12 cellular contexts compared by ENCODE assay signal in genomic region chr3:143604849-143605660, GRCh38.
DNase-seq lines count a peak whose midpoint lies in the region; ATAC-seq and TF ChIP-seq lines count a peak whose summit lies in the region.
"Had no signal": no experiment of that assay in that cellular context is flagged by ENCODE, and none has a peak within 500 bp of the region (broad histone marks: within the 10 kb centered on the region; RNA-seq: fewer than 3 reads in every experiment).

No MANE protein-coding gene starts in this region.

- H3K27ac ChIP-seq in esophagus squamous epithelium: no peak overlapping the region
- H3K27ac ChIP-seq: KMS-11 had no signal

- peaks cover 0 to 4% (median 0%) of the 10 kb centered on the region in 3 donors for H3K4me1 ChIP-seq in esophagus squamous epithelium

- no peaks in the 10 kb centered on the region for H3K36me3 ChIP-seq in esophagus squamous epithelium

- peak; percentile 75 for ATAC-seq in GM18870 (IDR thresholded peaks at IDR 0.05; ENCODE audit: unreplicated experiment)
- peak; percentile 90 for ATAC-seq in GM21717 (IDR thresholded peaks at IDR 0.05; ENCODE audit: unreplicated experiment)
- peak; percentile 81 for ATAC-seq in HG03432 (IDR thresholded peaks at IDR 0.05; ENCODE audit: unreplicated experiment)
- ATAC-seq in left colon: no peak
- ATAC-seq: T-helper 17 cell had no signal

- peak; percentile 36 for DNase-seq in medulla oblongata (ENCODE audit: extremely low spot score)
- DNase-seq in esophagus squamous epithelium (lab: John Stamatoyannopoulos, UW): no peak
- DNase-seq in activated CD4-positive, alpha-beta T cell treated with anti-CD3 and anti-CD28 coated beads, Interleukin-2, amount 50 U/mL, for 4 hours: no peak
- no peak for DNase-seq in left colon
- DNase-seq in dermis blood vessel endothelial cell: no peak
- DNase-seq: NCI-H526 treated with DMSO at 0.1 percent for 48 hours, substantia nigra, T-helper 17 cell had no signal

- intact Hi-C loops in esophagus squamous epithelium (cut with DNase I): no loop called here
- intact Hi-C loops in left colon (cut with DNase I, micrococcal nuclease): no loop called here

- no peak for TF ChIP-seq POLR2A in esophagus squamous epithelium (IDR thresholded peaks at IDR 0.05)

- no peak for TF ChIP-seq CTCF in esophagus squamous epithelium (IDR thresholded peaks at IDR 0.05)

- no peaks in the 10 kb centered on the region for H3K9me3 ChIP-seq in esophagus squamous epithelium

- H3K27me3 ChIP-seq in esophagus squamous epithelium: no peaks in the 10 kb centered on the region

- WGBS in esophagus squamous epithelium, 2 donors: 59 to 87% methylated on average over 5 of the region's 5 CpGs

- no peak overlapping the region for H3K4me3 ChIP-seq in esophagus squamous epithelium
